7 cellular contexts compared by ENCODE assay signal in genomic region chr4:76200771-76201224, GRCh38. TPM values are rescaled to one million over a fixed set of nuclear protein-coding genes. Genes with fewer than 3 reads are reported as not detected.
DNase-seq lines count a peak whose midpoint lies in the region; ATAC-seq and TF ChIP-seq lines count a peak whose summit lies in the region.

No MANE protein-coding gene starts in this region.

- no peak for TF ChIP-seq POLR2A in esophagus muscularis mucosa (IDR thresholded peaks at IDR 0.05; ENCODE audit: low read depth)

- H4K20me1 ChIP-seq in smooth muscle cell (ENCODE audit: low read depth), result peaks cover 6% of the 10 kb centered on the region

- H3K4me3 ChIP-seq in esophagus muscularis mucosa (no peak overlapping the region), smooth muscle cell (no peak overlapping the region)

- ATAC-seq in HG02571 (IDR thresholded peaks at IDR 0.05; ENCODE audit: unreplicated experiment) (no peak), GM19351 (IDR thresholded peaks at IDR 0.05; ENCODE audit: unreplicated experiment) (no peak)

- peaks cover 78% of the 10 kb centered on the region for H3K79me2 ChIP-seq in smooth muscle cell (ENCODE audit: low read depth)

- TF ChIP-seq CTCF in esophagus muscularis mucosa (IDR thresholded peaks at IDR 0.05) (no peak), smooth muscle cell (IDR thresholded peaks at IDR 0.05; ENCODE audit: borderline replicate concordance, insufficient read depth, poor library complexity, severe bottlenecking) (no peak)

- H3K4me1 ChIP-seq in esophagus muscularis mucosa (peaks cover 82 to 98% (median 92%) of the 10 kb centered on the region in 4 donors), smooth muscle cell (ENCODE audit: low read depth) (peaks cover 35% of the 10 kb centered on the region)

- intact Hi-C loops in esophagus muscularis mucosa (cut with DNase I), result no loop called here

- WGBS in esophagus muscularis mucosa, result 95% methylated on average over 4 of the region's 4 CpGs
- WGBS in smooth muscle cell (ENCODE audit: low lambda C conversion rate), result 95% methylated on average over 4 of the region's 4 CpGs

- H2AFZ ChIP-seq in smooth muscle cell (ENCODE audit: low read depth), result no peak overlapping the region

- no peak for TF ChIP-seq EP300 in esophagus muscularis mucosa (IDR thresholded peaks at IDR 0.05)

- H3F3A ChIP-seq in smooth muscle cell (ENCODE audit: low read depth), result peaks cover 38% of the 10 kb centered on the region

- H3K27me3 ChIP-seq in esophagus muscularis mucosa (no peaks in the 10 kb centered on the region), smooth muscle cell (ENCODE audit: low read depth) (no peaks in the 10 kb centered on the region)

- H3K27ac ChIP-seq in esophagus muscularis mucosa (replicated peaks in 1 of 4), result peak overlapping the region; percentile 61 to 74 (median 73)
- peak overlapping the region; percentile 98 for H3K27ac ChIP-seq in smooth muscle cell (ENCODE audit: low read depth)

- DNase-seq in KBM-7 (peak; percentile 25), NOMO-1 (lab: John Stamatoyannopoulos, UW; ENCODE audit: unreplicated experiment in 2 of 2) (peak; percentile 4 to 30), esophagus muscularis mucosa (ENCODE audit: extremely low spot score) (peak; percentile 72), smooth muscle cell (lab: John Stamatoyannopoulos, UW; ENCODE audit: unreplicated experiment) (no peak), NCI-H1694 (lab: John Stamatoyannopoulos, UW) (no peak)

- peak overlapping the region; percentile 77 for H3K4me2 ChIP-seq in smooth muscle cell

- H3K9me3 ChIP-seq in esophagus muscularis mucosa (no peaks in the 10 kb centered on the region), smooth muscle cell (replicated peaks; ENCODE audit: low read depth) (no peaks in the 10 kb centered on the region)

- in situ Hi-C loops in KBM-7 (cut with MboI; ENCODE audit: low pct_unique_long_range_greater_than_20kb, low sequenced_read_pairs), result no loop called here

- peaks cover 0 to under 1% (median under 1%) of the 10 kb centered on the region in 4 donors for H3K36me3 ChIP-seq in esophagus muscularis mucosa
- no peaks in the 10 kb centered on the region for H3K36me3 ChIP-seq in smooth muscle cell (ENCODE audit: low read depth)

- H3K9ac ChIP-seq in smooth muscle cell (ENCODE audit: low read depth), result no peak overlapping the region

RNA-seq across cellular contexts. Expression of gene SCARB2, which starts 12.8 kb away (rescaled TPM):
- 100 to 1,000 TPM in 2 of 4 donors, 10 to 100 TPM in 2; 89.3 to 118 (median 106) TPM for total RNA-seq in esophagus muscularis mucosa
- total RNA-seq in smooth muscle cell, result 266 and 270 TPM in 2 replicates
- 160 and 162 TPM in 2 replicates for polyA plus RNA-seq in smooth muscle cell

RNA-seq across cellular contexts. Expression of gene FAM47E, which starts 50.7 kb away (rescaled TPM):
- 1 to 10 TPM; 2.0 to 2.2 (median 2.1) TPM for total RNA-seq in esophagus muscularis mucosa
- total RNA-seq in smooth muscle cell, result 0.63 and 1.8 TPM in 2 replicates
- polyA plus RNA-seq in smooth muscle cell, result 0.73 and 3.5 TPM in 2 replicates

RNA-seq across cellular contexts. Expression of gene NUP54, which starts 52.6 kb away (rescaled TPM):
- total RNA-seq in esophagus muscularis mucosa (10 to 100 TPM; 29.6 to 44.4 (median 39.3) TPM), smooth muscle cell (52.6 and 61.7 TPM in 2 replicates)
- 36.3 and 38.3 TPM in 2 replicates for polyA plus RNA-seq in smooth muscle cell

Comparison
In these comparisons a context has a peak if more than half of its experiments do, and no peak if none do; other contexts are left out.
1. DNase-seq: peak in KBM-7 (single experiment), NOMO-1 (2 of 2) and esophagus muscularis mucosa (single experiment); none in smooth muscle cell (single experiment) and NCI-H1694 (single experiment).